Comparison of ENCODE assay signal across 8 cellular contexts in genomic region chr14:101961011-101961721, GRCh38. TPM values are rescaled to one million over a fixed set of nuclear protein-coding genes. Genes with fewer than 3 reads are reported as not detected.
DNase-seq lines count a peak whose midpoint lies in the region; ATAC-seq and TF ChIP-seq lines count a peak whose summit lies in the region.

No MANE protein-coding gene starts in this region.

- ATAC-seq in HG02852 (IDR thresholded peaks at IDR 0.05; ENCODE audit: unreplicated experiment) = no peak

- H3K27ac ChIP-seq in caudate nucleus (ENCODE audit: low read depth, low read length) = no peak overlapping the region

- DNase-seq in AG09319 (ENCODE audit: extremely low read depth, low read depth) (peak; percentile 49), H7 (peak; percentile 89), NCI-H510A treated with DMSO at 0.1 percent for 48 hours (lab: John Stamatoyannopoulos, UW) (peak; percentile 84), caudate nucleus (lab: John Stamatoyannopoulos, UW) (peak in 56 of 61 donors; percentile 4 to 82 (median 44)), kidney epithelial cell (ENCODE audit: low read depth) (peak; percentile 43)
- peak; percentile 74 for DNase-seq in activated CD4-positive, CD25-positive, alpha-beta regulatory T cell treated with anti-CD3 and anti-CD28 coated beads, Interleukin-2, amount 50 U/mL, for 72 hours
- peak; percentile 80 for DNase-seq in stimulated activated CD4-positive, alpha-beta T cell treated with anti-CD3 and anti-CD28 coated beads, Interleukin-2, amount 100 ng/mL, for 24 hours

- H3K27me3 ChIP-seq in H7 (ENCODE audit: control insufficient read depth, insufficient read depth, low read length) (peaks cover 6% of the 10 kb centered on the region), kidney epithelial cell (ENCODE audit: control insufficient read depth, insufficient read depth, low read length) (no peaks in the 10 kb centered on the region)

- H3K4me3 ChIP-seq in H7 (ENCODE audit: insufficient read depth, low read depth, low read length) (no peak overlapping the region), kidney epithelial cell (ENCODE audit: low read depth, low read length) (no peak overlapping the region)

- H3K36me3 ChIP-seq in H7 (replicated peaks; ENCODE audit: control insufficient read depth, insufficient read depth, low read length) (no peaks in the 10 kb centered on the region), kidney epithelial cell (ENCODE audit: control insufficient read depth, insufficient read depth, low read length) (no peaks in the 10 kb centered on the region)

- peak; percentile 99 for TF ChIP-seq CTCF in AG09319 (IDR thresholded peaks at IDR 0.05; ENCODE audit: low read depth, low read length)
- peak; percentile 97 for TF ChIP-seq CTCF in kidney epithelial cell (IDR thresholded peaks at IDR 0.05; ENCODE audit: insufficient read depth, low read length, poor library complexity, severe bottlenecking)

RNA-seq across cellular contexts. Expression of gene DYNC1H1, which starts 3.2 kb away (rescaled TPM):
- total RNA-seq in H7 (2014; rRNA removed; shearing (Covaris generic)) = 210 and 226 TPM in 2 replicates
- 783 and 852 TPM in 2 replicates for total RNA-seq in kidney epithelial cell
